Comparison of ENCODE assay signal across 22 cellular contexts in the genomic region with DNA sequence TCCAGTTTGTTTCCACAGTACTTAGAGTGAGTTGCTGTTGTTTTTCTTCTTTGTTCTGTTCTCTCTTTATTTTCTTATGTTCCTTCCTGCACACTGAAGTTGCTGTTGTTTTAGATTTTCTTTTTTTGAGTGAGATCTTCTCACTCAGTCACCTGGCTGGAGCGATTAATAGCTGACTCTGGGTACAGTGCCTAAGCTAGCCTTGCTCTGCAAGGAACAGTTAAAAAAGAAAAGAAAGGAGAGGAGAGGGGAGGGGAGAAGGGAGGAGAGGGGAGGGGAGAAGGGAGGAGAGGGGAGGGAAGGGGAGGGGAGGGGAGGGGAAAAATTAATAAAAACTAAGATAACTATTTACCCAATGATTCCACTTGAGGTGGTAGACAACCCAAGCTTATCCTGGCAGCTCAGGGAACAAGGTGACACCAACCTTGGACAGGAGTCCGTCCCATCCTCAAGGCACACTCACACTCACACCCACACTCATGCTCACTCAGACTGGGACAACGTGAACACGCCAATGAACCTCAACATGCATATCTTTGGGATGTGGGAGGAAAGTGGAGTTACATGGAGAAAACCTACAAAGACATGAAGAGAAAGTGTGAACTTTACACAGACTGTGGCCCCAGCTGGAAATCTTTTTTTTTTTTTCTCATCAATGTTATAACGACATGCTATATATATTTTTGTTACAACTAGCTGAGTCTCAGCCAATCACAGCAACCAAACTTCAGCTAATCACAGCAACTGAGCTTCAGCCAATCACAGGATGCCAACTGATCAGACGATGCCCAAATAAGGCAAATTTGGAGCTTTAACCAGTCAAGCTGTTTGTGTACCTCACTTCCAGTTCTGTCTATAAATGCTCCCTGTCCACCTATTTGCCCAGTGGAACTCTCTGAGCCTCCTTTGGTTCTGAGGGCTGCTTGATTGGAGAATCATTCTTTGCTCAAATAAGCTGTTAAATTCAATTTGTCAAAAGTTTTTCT.
DNase-seq lines count a peak whose midpoint lies in the region; TF ChIP-seq lines count a peak whose summit lies in the region.
"Had no signal": no experiment of that assay in that cellular context is flagged by ENCODE, and none has a peak within 500 bp of the region (broad histone marks: within the 10 kb centered on the region; RNA-seq: fewer than 3 reads in every experiment).

No MANE protein-coding gene starts in this region.

- no peak overlapping the region for H3K4me2 ChIP-seq in SU-DHL-6 (ENCODE audit: low read depth, low read length, poor library complexity, severe bottlenecking)

- no peak for DNase-seq in T-helper 1 cell
- DNase-seq in endothelial cell (ENCODE audit: low spot score) = no peak
- DNase-seq in osteocyte (ENCODE audit: extremely low spot score, unreplicated experiment) = no peak
- no peak for DNase-seq in stimulated activated CD4-positive, alpha-beta T cell treated with anti-CD3 and anti-CD28 coated beads, Interleukin-4, amount 100 ng/mL, for 4 hours
- DNase-seq in KG1 (lab: John Stamatoyannopoulos, UW) = no peak
- DNase-seq in NCI-H2081 (lab: John Stamatoyannopoulos, UW) = no peak
- DNase-seq: COR-L47, DMS 273 treated with DMSO at 0.1 percent for 48 hours, DND-41, NCI-H1105 treated with DMSO at 0.1 percent for 48 hours, NCI-H1694, NCI-H2107, NCI-H2227 treated with DMSO at 0.1 percent for 48 hours, NCI-H510A treated with DMSO at 0.1 percent for 48 hours, NCI-H82, PC-3, RPMI8226, SIG-M5 had no signal

- no peaks in the 10 kb centered on the region for H3K27me3 Mint-ChIP-seq in T-helper 1 cell treated with Interleukin-12 subunit alpha and Interleukin-12 subunit beta and Interleukin-4 antibody, amounts not matched to agents 30 μg/mL and 1 μg/mL, for 36 hours (ENCODE audit: low read depth)
- H3K27me3 Mint-ChIP-seq in endothelial cell (ENCODE audit: unreplicated experiment) = no peaks in the 10 kb centered on the region
- no peaks in the 10 kb centered on the region for H3K27me3 Mint-ChIP-seq in osteocyte (ENCODE audit: unreplicated experiment)

- no peaks in the 10 kb centered on the region for H3K9me3 Mint-ChIP-seq in T-helper 1 cell treated with Interleukin-12 subunit alpha and Interleukin-12 subunit beta and Interleukin-4 antibody, amounts not matched to agents 30 μg/mL and 1 μg/mL, for 36 hours
- H3K9me3 Mint-ChIP-seq in endothelial cell (ENCODE audit: unreplicated experiment) (no peaks in the 10 kb centered on the region), osteocyte (ENCODE audit: unreplicated experiment) (no peaks in the 10 kb centered on the region)

- H3F3A ChIP-seq in SU-DHL-6 (ENCODE audit: insufficient read depth) = peaks cover 22% of the 10 kb centered on the region; the same call in 1 of the 2 replicates

- no peaks in the 10 kb centered on the region for H3K27me3 ChIP-seq in SU-DHL-6 (ENCODE audit: low read length)

- H3K79me2 ChIP-seq in SU-DHL-6 (ENCODE audit: insufficient read depth, low read length) = no peaks in the 10 kb centered on the region

- no peak for TF ChIP-seq CTCF in SU-DHL-6 (IDR thresholded peaks at IDR 0.05; ENCODE audit: insufficient read depth, low read length, poor library complexity, severe bottlenecking)
- no peak for TF ChIP-seq CTCF in endothelial cell (IDR thresholded peaks at IDR 0.05; ENCODE audit: unreplicated experiment)
- TF ChIP-seq CTCF in osteocyte (IDR thresholded peaks at IDR 0.05) = no peak

- no peak overlapping the region for H3K4me3 Mint-ChIP-seq in T-helper 1 cell treated with Interleukin-12 subunit alpha and Interleukin-12 subunit beta and Interleukin-4 antibody, amounts not matched to agents 30 μg/mL and 1 μg/mL, for 36 hours
- no peak overlapping the region for H3K4me3 Mint-ChIP-seq in endothelial cell (ENCODE audit: unreplicated experiment)
- H3K4me3 Mint-ChIP-seq in osteocyte (ENCODE audit: unreplicated experiment) = no peak overlapping the region

- peak overlapping the region; percentile 63 for H3K27ac ChIP-seq in SU-DHL-6 (ENCODE audit: low read depth, low read length)
- H3K27ac ChIP-seq: 22Rv1 had no signal

- H3K9me2 ChIP-seq in SU-DHL-6 (replicated peaks; ENCODE audit: insufficient read depth, low read length) = no peaks in the 10 kb centered on the region

- peak overlapping the region; percentile 4 for H3K27ac Mint-ChIP-seq in T-helper 1 cell treated with Interleukin-12 subunit alpha and Interleukin-12 subunit beta and Interleukin-4 antibody, amounts not matched to agents 30 μg/mL and 1 μg/mL, for 36 hours
- peak overlapping the region; percentile 25 for H3K27ac Mint-ChIP-seq in endothelial cell (ENCODE audit: unreplicated experiment)
- H3K27ac Mint-ChIP-seq in osteocyte (ENCODE audit: unreplicated experiment) = peak overlapping the region; percentile 43

- no peak overlapping the region for H3K4me3 ChIP-seq in SU-DHL-6 (ENCODE audit: insufficient read depth, low read length, poor library complexity, severe bottlenecking)
- H3K4me3 ChIP-seq: HAP-1 had no signal

- H3K36me3 ChIP-seq in SU-DHL-6 (ENCODE audit: low read length) = no peaks in the 10 kb centered on the region
- H3K36me3 ChIP-seq: HAP-1 had no signal

- H3K9me3 ChIP-seq in SU-DHL-6 (ENCODE audit: insufficient read depth, low read length) = no peaks in the 10 kb centered on the region
- H3K9me3 ChIP-seq: HAP-1 had no signal

- H3K36me3 Mint-ChIP-seq in T-helper 1 cell treated with Interleukin-12 subunit alpha and Interleukin-12 subunit beta and Interleukin-4 antibody, amounts not matched to agents 30 μg/mL and 1 μg/mL, for 36 hours (ENCODE audit: low read depth) = peaks cover 2% of the 10 kb centered on the region
- H3K36me3 Mint-ChIP-seq in endothelial cell (ENCODE audit: low read depth, unreplicated experiment) (no peaks in the 10 kb centered on the region), osteocyte (ENCODE audit: unreplicated experiment) (no peaks in the 10 kb centered on the region)

- no peaks in the 10 kb centered on the region for H4K20me1 ChIP-seq in SU-DHL-6 (ENCODE audit: low read depth, low read length)

- H3K9ac ChIP-seq in SU-DHL-6 (ENCODE audit: low read length) = no peak overlapping the region

- H3K4me1 Mint-ChIP-seq in T-helper 1 cell treated with Interleukin-12 subunit alpha and Interleukin-12 subunit beta and Interleukin-4 antibody, amounts not matched to agents 30 μg/mL and 1 μg/mL, for 36 hours (ENCODE audit: low read depth) = peaks cover 18% of the 10 kb centered on the region
- H3K4me1 Mint-ChIP-seq in endothelial cell (ENCODE audit: unreplicated experiment) = peaks cover 11% of the 10 kb centered on the region
- H3K4me1 Mint-ChIP-seq in osteocyte (ENCODE audit: unreplicated experiment) = peaks cover 8% of the 10 kb centered on the region

- H2AFZ ChIP-seq in SU-DHL-6 (ENCODE audit: low read depth, low read length, severe bottlenecking) = no peak overlapping the region
